1 cellular context compared by ENCODE assay signal in the genomic region with DNA sequence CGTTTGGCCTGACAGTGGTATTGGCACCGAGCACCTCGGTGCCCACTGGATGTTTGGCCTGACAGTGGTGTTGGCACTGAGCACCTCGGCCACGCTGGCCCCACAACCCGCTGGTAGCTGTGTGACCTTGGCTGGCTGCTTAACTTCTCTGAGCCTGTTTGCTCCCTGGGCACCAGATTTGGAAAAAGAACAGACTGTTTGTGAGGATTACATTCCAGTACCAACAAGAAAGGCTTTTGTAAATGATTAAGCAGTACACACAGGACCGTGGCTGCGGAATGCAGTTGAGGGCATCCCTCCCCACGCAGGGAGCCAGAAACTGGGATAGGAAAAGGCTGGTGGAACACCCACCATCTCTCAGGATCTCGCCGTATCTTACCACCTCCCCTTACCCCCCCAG.
TF ChIP-seq lines count a peak whose summit lies in the region.

No MANE protein-coding gene starts in this region.

TF ChIP-seq in HepG2, 621 proteins besides CTCF, POLR2A, EP300 and RAD21 (continued from another document):
- TF ChIP-seq, protein P1, sequence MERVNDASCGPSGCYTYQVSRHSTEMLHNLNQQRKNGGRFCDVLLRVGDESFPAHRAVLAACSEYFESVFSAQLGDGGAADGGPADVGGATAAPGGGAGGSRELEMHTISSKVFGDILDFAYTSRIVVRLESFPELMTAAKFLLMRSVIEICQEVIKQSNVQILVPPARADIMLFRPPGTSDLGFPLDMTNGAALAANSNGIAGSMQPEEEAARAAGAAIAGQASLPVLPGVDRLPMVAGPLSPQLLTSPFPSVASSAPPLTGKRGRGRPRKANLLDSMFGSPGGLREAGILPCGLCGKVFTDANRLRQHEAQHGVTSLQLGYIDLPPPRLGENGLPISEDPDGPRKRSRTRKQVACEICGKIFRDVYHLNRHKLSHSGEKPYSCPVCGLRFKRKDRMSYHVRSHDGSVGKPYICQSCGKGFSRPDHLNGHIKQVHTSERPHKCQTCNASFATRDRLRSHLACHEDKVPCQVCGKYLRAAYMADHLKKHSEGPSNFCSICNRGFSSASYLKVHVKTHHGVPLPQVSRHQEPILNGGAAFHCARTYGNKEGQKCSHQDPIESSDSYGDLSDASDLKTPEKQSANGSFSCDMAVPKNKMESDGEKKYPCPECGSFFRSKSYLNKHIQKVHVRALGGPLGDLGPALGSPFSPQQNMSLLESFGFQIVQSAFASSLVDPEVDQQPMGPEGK (CRISPR knock-in tag; IDR thresholded peaks at IDR 0.05), result peak; percentile 46
- TF ChIP-seq KDM1A (CRISPR knock-in tag; IDR thresholded peaks at IDR 0.05) (peak; percentile 90), ADNP (CRISPR knock-in tag; IDR thresholded peaks at IDR 0.05) (peak; percentile 80), RXRA (CRISPR knock-in tag; IDR thresholded peaks at IDR 0.05) (0 out of 2 replicates have a peak, but pooled peaks have one; percentile 23), ZNF557 (CRISPR knock-in tag; IDR thresholded peaks at IDR 0.05) (no peak), ZMYM3 (CRISPR knock-in tag; IDR thresholded peaks at IDR 0.05) (peak; percentile 97), KLF16 (CRISPR knock-in tag; IDR thresholded peaks at IDR 0.05) (no peak), SAP130 (CRISPR knock-in tag; IDR thresholded peaks at IDR 0.05; ENCODE audit: low read depth) (0 out of 2 replicates have a peak, but pooled peaks have one; percentile 8), RARA (CRISPR knock-in tag; IDR thresholded peaks at IDR 0.05) (0 out of 2 replicates have a peak, but pooled peaks have one; percentile 15), GATAD2A (CRISPR knock-in tag; IDR thresholded peaks at IDR 0.05) (peak; percentile 47; the same call in 1 of the 2 replicates), NCOA2 (CRISPR knock-in tag; IDR thresholded peaks at IDR 0.05) (0 out of 2 replicates have a peak, but pooled peaks have one; percentile 15), PPARG (CRISPR knock-in tag; conservative IDR thresholded peaks at IDR 0.05) (peak; percentile 59; the same call in 1 of the 2 replicates), RCOR2 (CRISPR knock-in tag; IDR thresholded peaks at IDR 0.05) (peak; percentile 79), HDAC2 (CRISPR knock-in tag; IDR thresholded peaks at IDR 0.05) (peak; percentile 57; the same call in 1 of the 2 replicates), JDP2 (CRISPR knock-in tag; IDR thresholded peaks at IDR 0.05; ENCODE audit: borderline replicate concordance) (no peak)
- TF ChIP-seq, protein P2, sequence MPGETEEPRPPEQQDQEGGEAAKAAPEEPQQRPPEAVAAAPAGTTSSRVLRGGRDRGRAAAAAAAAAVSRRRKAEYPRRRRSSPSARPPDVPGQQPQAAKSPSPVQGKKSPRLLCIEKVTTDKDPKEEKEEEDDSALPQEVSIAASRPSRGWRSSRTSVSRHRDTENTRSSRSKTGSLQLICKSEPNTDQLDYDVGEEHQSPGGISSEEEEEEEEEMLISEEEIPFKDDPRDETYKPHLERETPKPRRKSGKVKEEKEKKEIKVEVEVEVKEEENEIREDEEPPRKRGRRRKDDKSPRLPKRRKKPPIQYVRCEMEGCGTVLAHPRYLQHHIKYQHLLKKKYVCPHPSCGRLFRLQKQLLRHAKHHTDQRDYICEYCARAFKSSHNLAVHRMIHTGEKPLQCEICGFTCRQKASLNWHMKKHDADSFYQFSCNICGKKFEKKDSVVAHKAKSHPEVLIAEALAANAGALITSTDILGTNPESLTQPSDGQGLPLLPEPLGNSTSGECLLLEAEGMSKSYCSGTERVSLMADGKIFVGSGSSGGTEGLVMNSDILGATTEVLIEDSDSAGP (CRISPR knock-in tag; IDR thresholded peaks at IDR 0.05; ENCODE audit: borderline replicate concordance), result 0 out of 2 replicates have a peak, but pooled peaks have one; percentile 13
- TF ChIP-seq, protein P3, sequence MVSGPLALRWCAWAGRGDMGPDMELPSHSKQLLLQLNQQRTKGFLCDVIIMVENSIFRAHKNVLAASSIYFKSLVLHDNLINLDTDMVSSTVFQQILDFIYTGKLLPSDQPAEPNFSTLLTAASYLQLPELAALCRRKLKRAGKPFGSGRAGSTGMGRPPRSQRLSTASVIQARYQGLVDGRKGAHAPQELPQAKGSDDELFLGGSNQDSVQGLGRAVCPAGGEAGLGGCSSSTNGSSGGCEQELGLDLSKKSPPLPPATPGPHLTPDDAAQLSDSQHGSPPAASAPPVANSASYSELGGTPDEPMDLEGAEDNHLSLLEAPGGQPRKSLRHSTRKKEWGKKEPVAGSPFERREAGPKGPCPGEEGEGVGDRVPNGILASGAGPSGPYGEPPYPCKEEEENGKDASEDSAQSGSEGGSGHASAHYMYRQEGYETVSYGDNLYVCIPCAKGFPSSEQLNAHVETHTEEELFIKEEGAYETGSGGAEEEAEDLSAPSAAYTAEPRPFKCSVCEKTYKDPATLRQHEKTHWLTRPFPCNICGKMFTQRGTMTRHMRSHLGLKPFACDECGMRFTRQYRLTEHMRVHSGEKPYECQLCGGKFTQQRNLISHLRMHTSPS (CRISPR knock-in tag; IDR thresholded peaks at IDR 0.05; ENCODE audit: low read depth), result peak; percentile 21; the same call in 1 of the 2 replicates
